Comparison of ENCODE assay signal across 16 cellular contexts in genomic region chr1:54094001-54094729, GRCh38. TPM values are rescaled to one million over a fixed set of nuclear protein-coding genes. Genes with fewer than 3 reads are reported as not detected.
"Had no signal": no experiment of that assay in that cellular context is flagged by ENCODE, and none has a peak within 500 bp of the region (broad histone marks: within the 10 kb centered on the region; RNA-seq: fewer than 3 reads in every experiment).

No MANE protein-coding gene starts in this region.

- H3K27ac ChIP-seq: ovary had no signal

- DNase-seq: activated CD4-positive, alpha-beta T cell treated with anti-CD3 and anti-CD28 coated beads for 48 hours; activated CD8-positive, alpha-beta memory T cell treated with anti-CD3 and anti-CD28 coated beads, Interleukin-2, amount 50 U/mL, for 48 hours; activated CD8-positive, alpha-beta T cell treated with anti-CD3 and anti-CD28 coated beads, Interleukin-2, amount 10 ng/mL, durations not matched to agents 7 days and 5 days; mesenchymal stem cell; ovary; retina; trophoblast cell had no signal

- H3K4me3 ChIP-seq: ovary had no signal

- ATAC-seq: activated CD8-positive, alpha-beta T cell treated with anti-CD3 and anti-CD28 coated beads, Interleukin-2, amount 10 ng/mL, durations not matched to agents 7 days and 5 days; SK-N-SH treated with all-trans-retinoic acid at 6 μM for 48 hours; stimulated activated effector memory CD8-positive, alpha-beta T cell treated with anti-CD3 and anti-CD28 coated beads, Interleukin-12 subunit alpha, Interleukin-12 subunit beta, amount 100 ng/mL, for 72 hours; WTC11 had no signal

- H3K36me3 ChIP-seq: ovary had no signal

- H3K9me3 Mint-ChIP-seq: stimulated activated effector memory CD8-positive, alpha-beta T cell treated with anti-CD3 and anti-CD28 coated beads, Interleukin-12 subunit alpha, Interleukin-12 subunit beta, amount 100 ng/mL, for 72 hours; WTC11 had no signal

- H3K9me3 ChIP-seq: ovary had no signal

- H3K36me3 Mint-ChIP-seq: WTC11 had no signal

- H3K27me3 ChIP-seq: ovary had no signal

- H3K4me3 Mint-ChIP-seq: activated CD8-positive, alpha-beta T cell treated with anti-CD3 and anti-CD28 coated beads, Interleukin-2, amount 10 ng/mL, durations not matched to agents 7 days and 5 days; stimulated activated effector memory CD8-positive, alpha-beta T cell treated with anti-CD3 and anti-CD28 coated beads, Interleukin-12 subunit alpha, Interleukin-12 subunit beta, amount 100 ng/mL, for 72 hours; WTC11 had no signal

- H3K27ac Mint-ChIP-seq: activated CD8-positive, alpha-beta T cell treated with anti-CD3 and anti-CD28 coated beads, Interleukin-2, amount 10 ng/mL, durations not matched to agents 7 days and 5 days; stimulated activated effector memory CD8-positive, alpha-beta T cell treated with anti-CD3 and anti-CD28 coated beads, Interleukin-12 subunit alpha, Interleukin-12 subunit beta, amount 100 ng/mL, for 72 hours; WTC11 had no signal

RNA-seq across cellular contexts. Expression of gene CDCP2, which starts 58.6 kb away (rescaled TPM):
- total RNA-seq: astrocyte; cardiac septum; epithelial cell of proximal tubule; skeletal muscle tissue; T-helper 1 cell treated with Interleukin-12 subunit alpha and Interleukin-12 subunit beta and Interleukin-4 antibody, amounts not matched to agents 30 ng/mL and 1 ng/mL, for 36 hours; WTC11 had no signal
- polyA plus RNA-seq: neural cell had no signal
